17 cellular contexts compared by ENCODE assay signal in genomic region chr16:70809392-70810060, GRCh38. TPM values are rescaled to one million over a fixed set of nuclear protein-coding genes. Genes with fewer than 3 reads are reported as not detected.
DNase-seq lines count a peak whose midpoint lies in the region; ATAC-seq, FAIRE-seq and TF ChIP-seq lines count a peak whose summit lies in the region.
"Had no signal": no experiment of that assay in that cellular context is flagged by ENCODE, and none has a peak within 500 bp of the region (broad histone marks: within the 10 kb centered on the region; RNA-seq: fewer than 3 reads in every experiment).

No MANE protein-coding gene starts in this region.

- intact Hi-C loops in K562 (cut with micrococcal nuclease) = no loop called here

- ATAC-seq in GM19463 (IDR thresholded peaks at IDR 0.05; ENCODE audit: unreplicated experiment) (peak; percentile 78), HG03520 (IDR thresholded peaks at IDR 0.05; ENCODE audit: unreplicated experiment) (peak; percentile 72), K562 (no peak)

- no peaks in the 10 kb centered on the region for H3K4me1 ChIP-seq in K562 (replicated peaks in 1 of 2; ENCODE audit: control insufficient read depth in 2 of 2, insufficient read depth in 2 of 2, low read length in 2 of 2)
- H3K4me1 ChIP-seq: A549, testis had no signal

- no peak overlapping the region for H3K9ac ChIP-seq in K562 (ENCODE audit: insufficient read depth in 1 of 2, low read depth in 2 of 2, low read length in 2 of 2)

- TF ChIP-seq POLR2A in K562 (conservative IDR thresholded peaks at IDR 0.05) = no peak

- FAIRE-seq in K562 (lab: Jason Lieb, UNC) = no peak
- FAIRE-seq: A549, GM19239 had no signal

- BruUV-seq in K562 (replicated peaks; lab: Mats Ljungman, UMichigan) = no TSS peak

- CTCF ChIA-PET in K562 (lab: Yijun Ruan, JAX; ENCODE audit: low intra/inter-chr PET ratio) = no interaction called here

- POLR2A ChIA-PET in K562 (lab: Yijun Ruan, JAX) = interaction anchor here (0.8 to 1.1 kb wide), 2 partner anchors 8 to 10 kb away, joined by 3 read pairs; partner anchors contain the start of gene VAC14

- no peak overlapping the region for H3K27ac ChIP-seq in K562 (ENCODE audit: extremely low read depth, low read depth, low read length)
- H3K27ac ChIP-seq: A549, PC-9, testis had no signal

- no peak for TF ChIP-seq EP300 in K562 (IDR thresholded peaks at IDR 0.05; ENCODE audit: low read length)

- no peak for TF ChIP-seq RAD21 in K562 (CRISPR knock-in tag; conservative IDR thresholded peaks at IDR 0.05 in 1 of 2, IDR thresholded peaks at IDR 0.05 in 1 of 2)

- no peaks in the 10 kb centered on the region for H3K9me1 ChIP-seq in K562 (ENCODE audit: control insufficient read depth, insufficient read depth, low read length)

- no peaks in the 10 kb centered on the region for H3K36me3 ChIP-seq in K562 (ENCODE audit: control insufficient read depth, insufficient read depth, low read length)

- in situ Hi-C loops in K562 (cut with MboI) = no loop called here

- H3K4me3 ChIP-seq in K562 = no peak overlapping the region
- H3K4me3 ChIP-seq: A549, PC-9, testis had no signal

- 0% methylated on average over 9 of the region's 9 CpGs for WGBS in K562 (ENCODE audit: insufficient coverage, low coverage, missing lambda C conversion rate)

- H4K20me1 ChIP-seq in K562 (replicated peaks; ENCODE audit: control insufficient read depth, insufficient read depth, low read length) = no peaks in the 10 kb centered on the region

- peak; percentile 40 for DNase-seq in NCI-H1436 (lab: John Stamatoyannopoulos, UW)
- DNase-seq in NCI-H1436 treated with DMSO at 0.1 percent for 48 hours (lab: John Stamatoyannopoulos, UW) = no peak
- DNase-seq in K562 (ENCODE audit: extremely low read depth in 1 of 4, low spot score in 3 of 4) = no peak
- DNase-seq in effector CD8-positive, alpha-beta T cell (lab: John Stamatoyannopoulos, UW) = no peak
- DNase-seq in activated CD8-positive, alpha-beta memory T cell treated with anti-CD3 and anti-CD28 coated beads for 24 hours = no peak
- DNase-seq in cortex of kidney (lab: John Stamatoyannopoulos, UW) = no peak
- DNase-seq: activated T-cell treated with anti-CD3 and anti-CD28 coated beads, Interleukin-2, amount 50 U/mL, for 48 hours; aorta; dermis blood vessel endothelial cell; H7; NCI-H2081; PC-9; testis had no signal

- no peak overlapping the region for H2AFZ ChIP-seq in K562 (ENCODE audit: low read depth, low read length)
- H2AFZ ChIP-seq: PC-9 had no signal

- H3K27me3 ChIP-seq in K562 (ENCODE audit: control insufficient read depth in 2 of 2, insufficient read depth in 2 of 2, low read length in 2 of 2) = peaks cover 20 to 38% of the 10 kb centered on the region in 2 experiments
- H3K27me3 ChIP-seq: testis had no signal

- H3K9me3 ChIP-seq in K562 (replicated peaks; ENCODE audit: control insufficient read depth, insufficient read depth, low read depth, low read length) = no peaks in the 10 kb centered on the region
- H3K9me3 ChIP-seq: A549, testis had no signal

- no peak for TF ChIP-seq CTCF in K562 (IDR thresholded peaks at IDR 0.05 in 2 of 3, conservative IDR thresholded peaks at IDR 0.05 in 1 of 3; ENCODE audit: insufficient read depth in 2 of 3, low read depth in 1 of 3, low read length in 3 of 3)

- H3K4me2 ChIP-seq in K562 (ENCODE audit: insufficient read depth, low read length) = no peak overlapping the region
- H3K4me2 ChIP-seq: A549, PC-9 had no signal

- no peaks in the 10 kb centered on the region for H3K79me2 ChIP-seq in K562 (ENCODE audit: control insufficient read depth, insufficient read depth, low read length)

TF ChIP-seq in K562, 482 proteins besides CTCF, POLR2A, EP300 and RAD21:
- TF ChIP-seq ZNF354B (CRISPR knock-in tag; IDR thresholded peaks at IDR 0.05) (no peak), GATAD2B (IDR thresholded peaks at IDR 0.05; ENCODE audit: borderline replicate concordance) (no peak), RFX1 (IDR thresholded peaks at IDR 0.05) (peak; percentile 74)

RNA-seq across cellular contexts. Expression of gene VAC14, which starts 8.6 kb away (rescaled TPM):
- 45.2 and 136 TPM in 2 replicates for total RNA-seq in K562 (2011; cell fraction: chromatin; rRNA removed; ENCODE audit: low replicate concordance)
- 58.6 and 60.4 TPM in 2 replicates for total RNA-seq in K562 (2011; cell fraction: nucleolus; rRNA removed)
- 39.1 and 43.8 TPM in 2 replicates for total RNA-seq in K562 (2011; cell fraction: nucleoplasm; rRNA removed)
- 38.4 and 47.2 TPM in 2 replicates for total RNA-seq in K562 (2014; rRNA removed)
- 8.6 and 12.0 TPM in 2 replicates for total RNA-seq in K562 (2014; rRNA removed; fragmentation: Illumina TruSeq; extraction: Trizol)
- 26.6 and 29.4 TPM in 2 replicates for total RNA-seq in K562 (2015; rRNA removed; fragmentation: Illumina TruSeq; extraction: Trizol)
- 36.7 and 41.6 TPM in 2 replicates for total RNA-seq in K562 (2021)
- polyA plus RNA-seq in K562 (2011; rRNA removed) = 13.8 and 26.1 TPM in 2 replicates
- 19.2 and 38.0 TPM in 2 replicates for polyA plus RNA-seq in K562 (2011; cell fraction: cytosol; rRNA removed)
- polyA plus RNA-seq in K562 (2011; cell fraction: nucleus; rRNA removed) = 25.6 and 51.5 TPM in 2 replicates
- 39.3 and 41.6 TPM in 2 replicates for polyA plus RNA-seq in K562 (2012)
- 33.6 and 42.1 TPM in 2 replicates for polyA plus RNA-seq in K562 (2014; fragmentation: Illumina TruSeq; extraction: Trizol)
- polyA plus RNA-seq in K562 (2014; fragmentation: Nextera tagmentation; extraction: Ambion mirVana) = 1 to 10 TPM; 1.3 to 3.3 TPM
- 27.0 and 31.3 TPM in 2 replicates for polyA plus RNA-seq in K562 (2014; rRNA removed)
- polyA minus RNA-seq in K562 (2011; rRNA and poly(A)+ RNA removed) = 17.6 and 24.3 TPM in 2 replicates
- 27.8 and 38.5 TPM in 2 replicates for polyA minus RNA-seq in K562 (2011; cell fraction: cytosol; rRNA and poly(A)+ RNA removed)
- polyA minus RNA-seq in K562 (2011; cell fraction: nucleus; rRNA and poly(A)+ RNA removed) = 21.9 and 23.3 TPM in 2 replicates
